14 cellular contexts compared by ENCODE assay signal in the genomic region with DNA sequence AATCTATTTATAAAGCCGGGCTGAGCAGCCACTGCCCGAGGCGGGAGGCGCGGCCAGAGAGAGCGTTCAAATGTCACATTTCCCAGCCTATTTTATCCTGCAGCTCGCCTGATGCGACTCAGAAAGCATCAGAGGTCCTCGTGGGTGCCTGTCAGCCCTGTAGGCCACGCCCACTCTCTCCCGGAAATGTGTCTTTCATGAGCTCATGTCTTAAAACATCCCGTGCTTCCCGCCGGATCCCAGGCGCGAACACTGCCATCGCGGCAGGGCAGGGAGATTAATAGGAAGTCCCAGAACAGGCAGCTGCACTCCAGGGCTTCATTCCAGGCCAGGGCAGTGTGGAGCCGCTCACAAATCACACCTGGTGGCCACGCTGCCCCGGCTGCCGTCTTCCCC.
A peak's percentile ranks its signal among the peaks of the same experiment; 100 is the strongest.
DNase-seq lines count a peak whose midpoint lies in the region; ATAC-seq and TF ChIP-seq lines count a peak whose summit lies in the region.
"Had no signal": no experiment of that assay in that cellular context is flagged by ENCODE, and none has a peak within 500 bp of the region (broad histone marks: within the 10 kb centered on the region; RNA-seq: fewer than 3 reads in every experiment).

No MANE protein-coding gene starts in this region.

- DNase-seq in BE2C (peak; percentile 44), RPMI7951 (ENCODE audit: low read depth) (peak; percentile 26), cardiac muscle cell (ENCODE audit: low read depth in 1 of 2, low spot score in 1 of 2) (peak in 1 of 2 donors; percentile 25), ovary (peak; percentile 74 to 89 (median 86))
- DNase-seq in effector CD8-positive, alpha-beta T cell (lab: John Stamatoyannopoulos, UW): no peak
- DNase-seq in stimulated activated CD4-positive, alpha-beta T cell treated with anti-CD3 and anti-CD28 coated beads, Interleukin-4, amount 100 ng/mL, for 1 hour: no peak
- DNase-seq: CD4-positive, alpha-beta T cell; glutamatergic neuron; NCI-H1436 treated with DMSO at 0.1 percent for 48 hours; stimulated activated naive CD8-positive, alpha-beta T cell treated with anti-CD3 and anti-CD28 coated beads, Interleukin-15, amount 100 ng/mL, for 72 hours; T-helper 17 cell had no signal

- TF ChIP-seq CTCF in BE2C (IDR thresholded peaks at IDR 0.05; ENCODE audit: low read depth, low read length) (no peak), cardiac muscle cell (IDR thresholded peaks at IDR 0.05; ENCODE audit: low read depth, low read length) (no peak), ovary (IDR thresholded peaks at IDR 0.05) (no peak)

- 6 to 24% (median 11%) methylated on average over 22 of the region's 22 CpGs for WGBS in ovary, 3 donors

- intact Hi-C loops in ovary (cut with DNase I): loop anchor here in 1 of 4 donors (10.0 kb wide), 1 partner anchor 438 kb away; a partner anchor contains a TSS

- H3K27me3 ChIP-seq in BE2C: no peaks in the 10 kb centered on the region
- no peaks in the 10 kb centered on the region for H3K27me3 ChIP-seq in cardiac muscle cell
- H3K27me3 ChIP-seq in ovary: no peaks in the 10 kb centered on the region

- ATAC-seq in HG03342 (IDR thresholded peaks at IDR 0.05; ENCODE audit: unreplicated experiment) (no peak), GM21528 (IDR thresholded peaks at IDR 0.05; ENCODE audit: low FRiP score, unreplicated experiment) (no peak)
- ATAC-seq: stimulated activated naive CD8-positive, alpha-beta T cell treated with anti-CD3 and anti-CD28 coated beads, Interleukin-15, amount 100 ng/mL, for 72 hours; T-helper 17 cell had no signal

- no peak for TF ChIP-seq EP300 in ovary (IDR thresholded peaks at IDR 0.05)

- no peak for TF ChIP-seq POLR2A in ovary (IDR thresholded peaks at IDR 0.05)

- H3K4me3 ChIP-seq in BE2C (ENCODE audit: low read depth, low read length): no peak overlapping the region
- no peak overlapping the region for H3K4me3 ChIP-seq in cardiac muscle cell
- no peak overlapping the region for H3K4me3 ChIP-seq in ovary
- H3K4me3 ChIP-seq: skin epidermis had no signal

- no peaks in the 10 kb centered on the region for H3K36me3 ChIP-seq in BE2C
- peaks cover 2% of the 10 kb centered on the region for H3K36me3 ChIP-seq in cardiac muscle cell
- no peaks in the 10 kb centered on the region for H3K36me3 ChIP-seq in ovary

- H3K4me1 ChIP-seq in BE2C: no peaks in the 10 kb centered on the region
- H3K4me1 ChIP-seq in cardiac muscle cell (ENCODE audit: low read depth): peaks cover 33% of the 10 kb centered on the region
- H3K4me1 ChIP-seq in ovary (ENCODE audit: insufficient read depth): peaks cover 16% of the 10 kb centered on the region

- H3K9me3 ChIP-seq in BE2C (no peaks in the 10 kb centered on the region), cardiac muscle cell (ENCODE audit: low read depth) (peaks cover 2% of the 10 kb centered on the region), ovary (no peaks in the 10 kb centered on the region)

- H3K27ac ChIP-seq in cardiac muscle cell (peak overlapping the region; percentile 70), ovary (peak overlapping the region; percentile 17 to 67)

Comparison
In these comparisons a context has a peak if more than half of its experiments do, and no peak if none do; other contexts are left out.
1. DNase-seq: peak in BE2C (single experiment), RPMI7951 (single experiment) and ovary (5 of 5); none in effector CD8-positive, alpha-beta T cell (single experiment) and stimulated activated CD4-positive, alpha-beta T cell treated with anti-CD3 and anti-CD28 coated beads, Interleukin-4, amount 100 ng/mL, for 1 hour (single experiment).